In the genomic region with DNA sequence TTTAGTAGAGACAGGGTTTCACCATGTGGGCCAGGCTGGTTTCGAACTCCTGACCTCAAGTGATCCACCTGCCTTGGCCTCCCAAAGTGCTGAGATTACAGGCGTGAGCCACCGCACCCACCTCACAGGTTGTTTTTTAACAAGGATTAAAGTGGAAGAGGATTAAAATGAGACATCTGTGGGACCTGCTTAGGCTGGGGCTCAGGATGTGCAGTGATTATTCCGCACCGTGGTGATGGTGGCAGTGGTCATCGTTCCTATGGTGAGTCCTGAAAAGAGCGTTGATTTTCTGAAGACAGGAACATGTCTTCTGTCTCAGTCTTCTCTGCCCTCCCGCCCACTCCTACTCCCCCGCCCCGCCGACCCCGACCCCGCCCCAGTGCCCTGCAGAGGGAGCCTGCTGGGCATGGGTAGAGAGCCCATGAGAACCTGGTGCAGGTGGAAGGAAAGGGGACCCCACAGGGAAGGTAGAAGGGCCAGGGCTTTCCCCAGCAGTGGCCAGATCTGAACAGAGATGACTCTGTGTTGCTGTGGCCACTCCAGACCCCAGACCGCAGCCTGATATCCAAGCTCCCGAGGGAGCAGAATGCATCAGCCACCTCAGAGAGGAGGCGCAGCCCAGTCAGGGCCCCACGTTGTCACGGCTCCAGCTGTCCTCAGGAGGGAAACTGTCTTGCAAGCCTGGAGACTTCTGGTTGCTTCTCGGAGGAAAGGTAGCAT, we compare ENCODE assay signal across 14 cellular contexts. TPM values are rescaled to one million over a fixed set of nuclear protein-coding genes. Genes with fewer than 3 reads are reported as not detected.
A peak's percentile ranks its signal among the peaks of the same experiment; 100 is the strongest.
DNase-seq lines count a peak whose midpoint lies in the region; ATAC-seq and TF ChIP-seq lines count a peak whose summit lies in the region.
"Had no signal": no experiment of that assay in that cellular context is flagged by ENCODE, and none has a peak within 500 bp of the region (broad histone marks: within the 10 kb centered on the region; RNA-seq: fewer than 3 reads in every experiment).

No MANE protein-coding gene starts in this region.

- H3K4me1 ChIP-seq in right cardiac atrium (ENCODE audit: control insufficient read depth, insufficient read depth, low read length): peaks cover 15% of the 10 kb centered on the region
- H3K4me1 ChIP-seq in vagina: peaks cover 54% of the 10 kb centered on the region

- no peak overlapping the region for H3K4me3 Mint-ChIP-seq in T-helper 17 cell

- TF ChIP-seq POLR2A in vagina (IDR thresholded peaks at IDR 0.05): no peak

- H3K27me3 ChIP-seq in right cardiac atrium (ENCODE audit: control insufficient read depth, insufficient read depth): no peaks in the 10 kb centered on the region
- no peaks in the 10 kb centered on the region for H3K27me3 ChIP-seq in vagina
- H3K27me3 ChIP-seq: gastrocnemius medialis had no signal

- H3K4me3 ChIP-seq in right cardiac atrium (ENCODE audit: low read length) (no peak overlapping the region), vagina (no peak overlapping the region)
- H3K4me3 ChIP-seq: gastrocnemius medialis, psoas muscle had no signal

- H3K9me3 ChIP-seq in right cardiac atrium (ENCODE audit: control insufficient read depth, low read length) (no peaks in the 10 kb centered on the region), T-helper 17 cell (ENCODE audit: control insufficient read depth, low read length, poor library complexity, severe bottlenecking) (no peaks in the 10 kb centered on the region), vagina (no peaks in the 10 kb centered on the region)
- H3K9me3 ChIP-seq: gastrocnemius medialis, psoas muscle had no signal

- DNase-seq in right cardiac atrium (peak in 2 of 3 donors; percentile 24 to 30), Right ventricle myocardium superior (no peak), T-helper 17 cell (no peak), hepatic stellate cell (ENCODE audit: low spot score) (peak; percentile 38), vagina (ENCODE audit: extremely low spot score in 2 of 2) (no peak), NCI-H1694 treated with DMSO at 0.1 percent for 48 hours (lab: John Stamatoyannopoulos, UW) (no peak), dedifferentiated amniotic fluid mesenchymal stem cell (ENCODE audit: extremely low spot score) (no peak), HPDE6-E6E7 (ENCODE audit: extremely low spot score) (no peak)
- DNase-seq: DND-41, gastrocnemius medialis, islet precursor cell, NCI-H187 had no signal

- intact Hi-C loops in right cardiac atrium (cut with DNase I): loop anchor here in 1 of 4 donors (2.0 kb wide), 1 partner anchor 31 kb away; no protein-coding TSS in a partner anchor
- intact Hi-C loops in Right ventricle myocardium superior (cut with DNase I): no loop called here
- intact Hi-C loops in vagina (cut with DNase I): no loop called here

- no peak overlapping the region for H3K27ac ChIP-seq in right cardiac atrium (ENCODE audit: low read length)
- H3K27ac ChIP-seq in vagina: peak overlapping the region; percentile 68
- H3K27ac ChIP-seq: gastrocnemius medialis had no signal

- H3K27me3 Mint-ChIP-seq in T-helper 17 cell: no peaks in the 10 kb centered on the region

- no peak for TF ChIP-seq CTCF in vagina (IDR thresholded peaks at IDR 0.05)

- H3K36me3 Mint-ChIP-seq in T-helper 17 cell (ENCODE audit: low read depth): peaks cover 2% of the 10 kb centered on the region

- 85% methylated on average over 19 of the region's 19 CpGs for WGBS in right cardiac atrium

- ATAC-seq in right cardiac atrium: no peak
- no peak for ATAC-seq in Right ventricle myocardium superior (ENCODE audit: poor library complexity)
- no peak for ATAC-seq in T-helper 17 cell
- ATAC-seq: gastrocnemius medialis, psoas muscle, Right ventricle myocardium inferior had no signal

- peaks cover 34% of the 10 kb centered on the region for H3K4me1 Mint-ChIP-seq in T-helper 17 cell

- H3K36me3 ChIP-seq in vagina: no peaks in the 10 kb centered on the region
- H3K36me3 ChIP-seq: gastrocnemius medialis had no signal

- H3K27ac Mint-ChIP-seq in T-helper 17 cell: peak overlapping the region; percentile 93

RNA-seq across cellular contexts. Expression of gene FOSL2, which starts 34.5 kb away (rescaled TPM):
- total RNA-seq in right cardiac atrium (100 to 1,000 TPM in 1 of 4 donors, 10 to 100 TPM in 3; 38.9 to 128 (median 56.6) TPM), Right ventricle myocardium superior (45.7 TPM), T-helper 17 cell (100 to 1,000 TPM; 114 to 153 TPM), vagina (213 TPM)
- polyA plus RNA-seq in right cardiac atrium: 46.4 TPM

Comparison
In these comparisons a context has a peak if more than half of its experiments do, and no peak if none do; other contexts are left out.
1. DNase-seq: peak in right cardiac atrium (2 of 3) and hepatic stellate cell (single experiment); none in Right ventricle myocardium superior (single experiment), T-helper 17 cell (0 of 3), vagina (0 of 2), NCI-H1694 treated with DMSO at 0.1 percent for 48 hours (single experiment), dedifferentiated amniotic fluid mesenchymal stem cell (single experiment) and HPDE6-E6E7 (single experiment).